In the genomic region with DNA sequence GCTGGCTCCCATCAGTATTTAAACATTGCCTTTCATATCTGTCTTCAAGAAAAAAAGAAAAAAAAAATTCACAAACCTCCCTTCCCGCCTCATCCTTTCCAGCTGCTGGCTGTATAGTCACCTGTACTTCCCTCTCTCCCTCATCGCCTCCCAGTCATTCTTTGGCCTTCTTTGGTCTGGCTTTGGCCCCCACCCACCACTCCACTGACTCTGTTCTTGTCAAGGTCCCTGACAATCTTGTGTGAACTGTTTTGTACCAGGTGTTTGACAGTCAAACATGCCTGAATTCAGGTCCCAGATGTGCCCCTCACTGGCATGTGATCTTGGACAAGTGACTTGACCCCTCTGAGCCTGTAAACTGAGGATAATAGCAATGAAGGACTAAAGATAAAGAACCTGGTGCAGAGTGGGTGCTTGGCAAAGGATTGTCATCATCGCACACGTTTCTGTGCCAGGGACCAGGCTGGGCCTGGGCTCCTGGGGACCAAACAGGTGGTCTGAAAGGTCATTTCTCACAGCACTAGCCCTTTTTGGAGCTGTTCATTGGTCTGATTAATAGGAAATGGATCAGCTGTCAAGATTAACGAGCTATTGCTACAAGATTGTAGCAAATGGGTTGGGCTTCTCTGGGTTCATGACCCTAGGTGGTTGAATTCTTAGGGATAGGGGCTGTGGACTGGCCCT, we compare ENCODE assay signal across 16 cellular contexts. TPM values are rescaled to one million over a fixed set of nuclear protein-coding genes. Genes with fewer than 3 reads are reported as not detected.
DNase-seq lines count a peak whose midpoint lies in the region; ATAC-seq, FAIRE-seq and TF ChIP-seq lines count a peak whose summit lies in the region.
"Had no signal": no experiment of that assay in that cellular context is flagged by ENCODE, and none has a peak within 500 bp of the region (broad histone marks: within the 10 kb centered on the region; RNA-seq: fewer than 3 reads in every experiment).

No MANE protein-coding gene starts in this region.

- H3K4me3 ChIP-seq in gastroesophageal sphincter, result no peak overlapping the region
- no peak overlapping the region for H3K4me3 ChIP-seq in prostate gland
- H3K4me3 ChIP-seq: BLaER1, psoas muscle had no signal

- H3K4me1 ChIP-seq in gastroesophageal sphincter (peaks cover 3 to 90% (median 7%) of the 10 kb centered on the region in 3 donors), prostate gland (replicated peaks) (peaks cover 51% of the 10 kb centered on the region)
- H3K4me1 ChIP-seq: psoas muscle had no signal

- no peaks in the 10 kb centered on the region for H3K27me3 Mint-ChIP-seq in WTC11 (ENCODE audit: low read depth)

- 58 to 74% methylated on average over 5 of the region's 5 CpGs for WGBS in gastroesophageal sphincter (ENCODE audit: low coverage in 1 of 2), 2 donors
- 49% methylated on average over 5 of the region's 5 CpGs for WGBS in prostate gland

- peak overlapping the region; percentile 4; the same call in 1 of the 2 replicates for H3K4me3 Mint-ChIP-seq in WTC11
- H3K4me3 Mint-ChIP-seq: stimulated activated naive CD8-positive, alpha-beta T cell treated with anti-CD3 and anti-CD28 coated beads, Interleukin-15, Interleukin-2, amounts not matched to agents 100 ng/mL and 50 ng/mL, for 24 hours had no signal

- POLR2A ChIA-PET in WTC11 (lab: Charles Lee), result interaction anchor here (2.4 kb wide), 1 partner anchor 98 kb away, joined by 12 read pairs; a partner anchor contains a TSS

- H3K27ac ChIP-seq in gastroesophageal sphincter, result peak overlapping the region; percentile 30 to 82 (median 78)
- peak overlapping the region; percentile 79 to 97 for H3K27ac ChIP-seq in prostate gland
- H3K27ac ChIP-seq: BLaER1, psoas muscle had no signal

- no peak for TF ChIP-seq EP300 in gastroesophageal sphincter (IDR thresholded peaks at IDR 0.05)

- no peaks in the 10 kb centered on the region for H3K9me3 Mint-ChIP-seq in WTC11
- H3K9me3 Mint-ChIP-seq: stimulated activated naive CD8-positive, alpha-beta T cell treated with anti-CD3 and anti-CD28 coated beads, Interleukin-15, Interleukin-2, amounts not matched to agents 100 ng/mL and 50 ng/mL, for 24 hours had no signal

- intact Hi-C loops in prostate gland (cut with DNase I), result loop anchor here (5.0 kb wide), 1 partner anchor 95 kb away; no protein-coding TSS in a partner anchor

- H3K27me3 ChIP-seq in gastroesophageal sphincter, result no peaks in the 10 kb centered on the region
- H3K27me3 ChIP-seq in prostate gland (replicated peaks; ENCODE audit: insufficient read depth), result no peaks in the 10 kb centered on the region
- H3K27me3 ChIP-seq: BLaER1 had no signal

- H3K36me3 ChIP-seq in gastroesophageal sphincter (peaks cover 0 to 24% of the 10 kb centered on the region in 2 donors), prostate gland (no peaks in the 10 kb centered on the region)

- CTCF ChIA-PET in WTC11 (lab: Charles Lee), result interaction anchor here (1.1 to 4.7 kb wide), 5 partner anchors 12 to 383 kb away, joined by 3 to 23 read pairs (median 12); a partner anchor contains a TSS

- TF ChIP-seq POLR2A in gastroesophageal sphincter (IDR thresholded peaks at IDR 0.05) (no peak), prostate gland (IDR thresholded peaks at IDR 0.05) (no peak)

- H3K27ac Mint-ChIP-seq in WTC11, result peak overlapping the region; percentile 100
- H3K27ac Mint-ChIP-seq: stimulated activated naive CD8-positive, alpha-beta T cell treated with anti-CD3 and anti-CD28 coated beads, Interleukin-15, Interleukin-2, amounts not matched to agents 100 ng/mL and 50 ng/mL, for 24 hours had no signal

- peaks cover 62% of the 10 kb centered on the region for H3K4me1 Mint-ChIP-seq in WTC11

- no peak for ATAC-seq in WTC11
- ATAC-seq in gastroesophageal sphincter, result no peak
- no peak for ATAC-seq in HG03108 (IDR thresholded peaks at IDR 0.05; ENCODE audit: unreplicated experiment)
- no peak for ATAC-seq in HG02623 (IDR thresholded peaks at IDR 0.05; ENCODE audit: unreplicated experiment)
- ATAC-seq: HCT116 had no signal

- no peak for FAIRE-seq in urothelium cell line (lab: Jason Lieb, UNC)

- peaks cover 30% of the 10 kb centered on the region for H3K36me3 Mint-ChIP-seq in WTC11

- no peak for TF ChIP-seq CTCF in WTC11 (IDR thresholded peaks at IDR 0.05)
- TF ChIP-seq CTCF in gastroesophageal sphincter (IDR thresholded peaks at IDR 0.05), result no peak
- TF ChIP-seq CTCF in prostate gland (IDR thresholded peaks at IDR 0.05), result no peak

- no peak for DNase-seq in WTC11 (ENCODE audit: low spot score)
- no peak for DNase-seq in prostate gland (ENCODE audit: low spot score)
- DNase-seq in AG08395 (ENCODE audit: low spot score), result no peak
- no peak for DNase-seq in urothelium cell line (ENCODE audit: low spot score)
- DNase-seq: activated CD4-positive, alpha-beta T cell treated with anti-CD3 and anti-CD28 coated beads for 1 hour; DMS53; NCI-H2107; NCI-H524 treated with DMSO at 0.1 percent for 48 hours; psoas muscle; stimulated activated CD4-positive, alpha-beta T cell treated with anti-CD3 and anti-CD28 coated beads, Interleukin-15, amount 100 ng/mL, for 24 hours had no signal

- no peaks in the 10 kb centered on the region for H3K9me3 ChIP-seq in gastroesophageal sphincter
- no peaks in the 10 kb centered on the region for H3K9me3 ChIP-seq in prostate gland
- H3K9me3 ChIP-seq: BLaER1, psoas muscle had no signal

TF ChIP-seq in WTC11, 78 proteins besides CTCF, POLR2A, EP300 and RAD21:
- TF ChIP-seq ZNF317 (CRISPR knock-in tag; IDR thresholded peaks at IDR 0.05; ENCODE audit: borderline replicate concordance, low read depth), result no peak
- TF ChIP-seq ZNF396 (CRISPR knock-in tag; IDR thresholded peaks at IDR 0.05; ENCODE audit: borderline replicate concordance), result no peak
- no peak for TF ChIP-seq ZNF138 (CRISPR knock-in tag; conservative IDR thresholded peaks at IDR 0.05)
- no peak for TF ChIP-seq RORB (CRISPR knock-in tag; IDR thresholded peaks at IDR 0.05)
- TF ChIP-seq, protein P1, sequence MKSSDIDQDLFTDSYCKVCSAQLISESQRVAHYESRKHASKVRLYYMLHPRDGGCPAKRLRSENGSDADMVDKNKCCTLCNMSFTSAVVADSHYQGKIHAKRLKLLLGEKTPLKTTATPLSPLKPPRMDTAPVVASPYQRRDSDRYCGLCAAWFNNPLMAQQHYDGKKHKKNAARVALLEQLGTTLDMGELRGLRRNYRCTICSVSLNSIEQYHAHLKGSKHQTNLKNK (CRISPR knock-in tag; IDR thresholded peaks at IDR 0.05), result no peak

RNA-seq across cellular contexts. Expression of a gene that starts 21.5 kb away (rescaled TPM):
- total RNA-seq in WTC11 (2021), result 248 to 295 TPM (median 275 TPM) in 3 replicates
- 10 to 100 TPM; 55.8 to 80.4 (median 60.8) TPM for total RNA-seq in gastroesophageal sphincter
- 100 to 1,000 TPM; 182 to 292 TPM for total RNA-seq in prostate gland
